ENCODE assay signal across 24 cellular contexts in the genomic region with DNA sequence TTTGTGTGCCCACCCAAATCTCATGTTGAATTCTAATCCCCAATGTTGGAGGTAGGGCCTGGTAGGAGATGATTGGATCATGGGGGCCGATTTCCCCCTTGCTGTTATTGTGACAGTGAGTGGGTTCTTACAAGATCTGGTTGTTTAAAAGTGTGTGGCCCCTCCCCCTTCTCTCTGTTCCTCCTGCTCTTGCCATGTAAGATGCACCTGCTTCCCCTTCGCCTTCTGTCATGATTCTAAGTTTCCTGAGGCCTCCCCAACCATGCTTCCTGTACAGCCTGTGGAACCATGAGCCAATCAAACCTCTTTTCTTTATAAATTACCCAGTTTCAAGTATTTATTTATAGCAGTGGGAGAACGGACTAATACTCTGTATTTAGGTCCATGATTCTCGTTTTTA.
"Had no signal": no experiment of that assay in that cellular context is flagged by ENCODE, and none has a peak within 500 bp of the region (broad histone marks: within the 10 kb centered on the region; RNA-seq: fewer than 3 reads in every experiment).

No MANE protein-coding gene starts in this region.

- H3K4me3 ChIP-seq: coronary artery, gastrocnemius medialis, left lung, lower lobe of right lung, right atrium auricular region, suprapubic skin, tibial nerve had no signal

- H3K27ac ChIP-seq: brain microvascular endothelial cell, coronary artery, gastrocnemius medialis, left lung, lower lobe of right lung, right atrium auricular region, suprapubic skin, tibial nerve, VCaP had no signal

- ATAC-seq: effector memory CD8-positive, alpha-beta T cell; gastrocnemius medialis; left lung; lower lobe of right lung; natural killer cell treated with Interleukin-12 subunit alpha and Interleukin-12 subunit beta and Interleukin-15 and Interleukin-18, amount 100 ng/mL, for 72 hours had no signal

- H3K4me1 ChIP-seq: gastrocnemius medialis, left lung, lower lobe of right lung, right atrium auricular region, suprapubic skin, tibial nerve had no signal

- DNase-seq: activated CD4-positive, alpha-beta T cell treated with anti-CD3 and anti-CD28 coated beads for 4 hours; activated CD4-positive, alpha-beta T cell treated with anti-CD3 and anti-CD28 coated beads, Interleukin-2, amount 50 U/mL, for 48 hours; activated CD8-positive, alpha-beta memory T cell treated with anti-CD3 and anti-CD28 coated beads, Interleukin-2, amount 50 U/mL, for 4 hours; activated gamma-delta T cell; activated naive CD4-positive, alpha-beta T cell treated with anti-CD3 and anti-CD28 coated beads, Interleukin-2, amount 10 ng/mL, durations not matched to agents 7 days and 5 days; activated naive CD8-positive, alpha-beta T cell treated with anti-CD3 and anti-CD28 coated beads, Interleukin-2, amount 10 ng/mL, durations not matched to agents 7 days and 5 days; activated T-cell treated with anti-CD3 and anti-CD28 coated beads, Interleukin-2, amount 50 U/mL, for 1 hour; brain microvascular endothelial cell; effector memory CD8-positive, alpha-beta T cell; erythroblast; gastrocnemius medialis; glutamatergic neuron; left lung; lower lobe of right lung; mesendoderm; stimulated activated CD4-positive, alpha-beta T cell treated with anti-CD3 and anti-CD28 coated beads, Interleukin-15, amount 100 ng/mL, for 24 hours; stimulated activated CD4-positive, alpha-beta T cell treated with anti-CD3 and anti-CD28 coated beads, Interleukin-2, amount 100 ng/mL, for 24 hours; stimulated activated naive CD4-positive, alpha-beta T cell had no signal

- H3K27me3 ChIP-seq: brain microvascular endothelial cell, gastrocnemius medialis, left lung, right atrium auricular region, suprapubic skin, tibial nerve had no signal

- H3K27ac Mint-ChIP-seq: activated naive CD4-positive, alpha-beta T cell treated with anti-CD3 and anti-CD28 coated beads, Interleukin-2, amount 10 ng/mL, durations not matched to agents 7 days and 5 days; activated naive CD8-positive, alpha-beta T cell treated with anti-CD3 and anti-CD28 coated beads, Interleukin-2, amount 10 ng/mL, durations not matched to agents 7 days and 5 days; effector memory CD8-positive, alpha-beta T cell; natural killer cell treated with Interleukin-12 subunit alpha and Interleukin-12 subunit beta and Interleukin-15 and Interleukin-18, amount 100 ng/mL, for 72 hours had no signal

- H3K36me3 ChIP-seq: brain microvascular endothelial cell, gastrocnemius medialis, left lung, lower lobe of right lung, right atrium auricular region, suprapubic skin, tibial nerve had no signal

- H3K4me3 Mint-ChIP-seq: activated naive CD4-positive, alpha-beta T cell treated with anti-CD3 and anti-CD28 coated beads, Interleukin-2, amount 10 ng/mL, durations not matched to agents 7 days and 5 days; activated naive CD8-positive, alpha-beta T cell treated with anti-CD3 and anti-CD28 coated beads, Interleukin-2, amount 10 ng/mL, durations not matched to agents 7 days and 5 days; effector memory CD8-positive, alpha-beta T cell; natural killer cell treated with Interleukin-12 subunit alpha and Interleukin-12 subunit beta and Interleukin-15 and Interleukin-18, amount 100 ng/mL, for 72 hours had no signal

- H3K36me3 Mint-ChIP-seq: activated naive CD4-positive, alpha-beta T cell treated with anti-CD3 and anti-CD28 coated beads, Interleukin-2, amount 10 ng/mL, durations not matched to agents 7 days and 5 days; activated naive CD8-positive, alpha-beta T cell treated with anti-CD3 and anti-CD28 coated beads, Interleukin-2, amount 10 ng/mL, durations not matched to agents 7 days and 5 days; natural killer cell treated with Interleukin-12 subunit alpha and Interleukin-12 subunit beta and Interleukin-15 and Interleukin-18, amount 100 ng/mL, for 72 hours had no signal

- H3K9me3 ChIP-seq: gastrocnemius medialis, lower lobe of right lung, right atrium auricular region, tibial nerve had no signal

- H3K27me3 Mint-ChIP-seq: activated naive CD4-positive, alpha-beta T cell treated with anti-CD3 and anti-CD28 coated beads, Interleukin-2, amount 10 ng/mL, durations not matched to agents 7 days and 5 days; activated naive CD8-positive, alpha-beta T cell treated with anti-CD3 and anti-CD28 coated beads, Interleukin-2, amount 10 ng/mL, durations not matched to agents 7 days and 5 days; effector memory CD8-positive, alpha-beta T cell; natural killer cell treated with Interleukin-12 subunit alpha and Interleukin-12 subunit beta and Interleukin-15 and Interleukin-18, amount 100 ng/mL, for 72 hours had no signal

- H3K4me1 Mint-ChIP-seq: activated naive CD4-positive, alpha-beta T cell treated with anti-CD3 and anti-CD28 coated beads, Interleukin-2, amount 10 ng/mL, durations not matched to agents 7 days and 5 days; activated naive CD8-positive, alpha-beta T cell treated with anti-CD3 and anti-CD28 coated beads, Interleukin-2, amount 10 ng/mL, durations not matched to agents 7 days and 5 days had no signal
